13 cellular contexts compared by ENCODE assay signal in genomic region chr4:1981251-1982055, GRCh38. TPM values are rescaled to one million over a fixed set of nuclear protein-coding genes. Genes with fewer than 3 reads are reported as not detected.
DNase-seq lines count a peak whose midpoint lies in the region; ATAC-seq and TF ChIP-seq lines count a peak whose summit lies in the region.
"Had no signal": no experiment of that assay in that cellular context is flagged by ENCODE, and none has a peak within 500 bp of the region (broad histone marks: within the 10 kb centered on the region; RNA-seq: fewer than 3 reads in every experiment).

No MANE protein-coding gene starts in this region.

- H3K9me3 ChIP-seq in left ventricle myocardium inferior (replicated peaks) (no peaks in the 10 kb centered on the region), Panc1 (ENCODE audit: control insufficient read depth, insufficient read depth, low read depth, low read length) (no peaks in the 10 kb centered on the region), tibial artery (no peaks in the 10 kb centered on the region)
- H3K9me3 ChIP-seq: gastroesophageal sphincter had no signal

- H3K4me1 ChIP-seq in left ventricle myocardium inferior (peaks cover 25% of the 10 kb centered on the region), Panc1 (ENCODE audit: control insufficient read depth, insufficient read depth, low read length) (no peaks in the 10 kb centered on the region), tibial artery (peaks cover 0 to 5% (median 0%) of the 10 kb centered on the region in 4 donors)
- H3K4me1 ChIP-seq: gastroesophageal sphincter had no signal

- H3K27ac Mint-ChIP-seq in type B pancreatic cell: peak overlapping the region; percentile 36
- H3K27ac Mint-ChIP-seq: activated naive CD4-positive, alpha-beta T cell treated with anti-CD3 and anti-CD28 coated beads, Interleukin-2, amount 50 U/mL, for 24 hours had no signal

- CTCF ChIA-PET in Panc1 (lab: Charles Lee): no interaction called here

- no peak for ATAC-seq in Right ventricle myocardium superior (ENCODE audit: poor library complexity)
- ATAC-seq in Panc1: peak; percentile 49; the same call in 1 of the 2 replicates
- ATAC-seq in esophagus mucosa: peak; percentile 34
- ATAC-seq: gastroesophageal sphincter had no signal

- peak overlapping the region; percentile 33 for H3K27ac ChIP-seq in left ventricle myocardium inferior (replicated peaks)
- no peak overlapping the region for H3K27ac ChIP-seq in Panc1 (ENCODE audit: low read length)
- no peak overlapping the region for H3K27ac ChIP-seq in tibial artery
- H3K27ac ChIP-seq: gastroesophageal sphincter had no signal

- H3K4me3 ChIP-seq in left ventricle myocardium inferior (no peak overlapping the region), Panc1 (ENCODE audit: low read depth in 2 of 2, low read length in 2 of 2) (no peak overlapping the region), tibial artery (no peak overlapping the region)
- H3K4me3 ChIP-seq: gastroesophageal sphincter had no signal

- TF ChIP-seq CTCF in left ventricle myocardium inferior (IDR thresholded peaks at IDR 0.05; ENCODE audit: borderline replicate concordance) (no peak), Panc1 (IDR thresholded peaks at IDR 0.05) (no peak), type B pancreatic cell (conservative IDR thresholded peaks at IDR 0.05) (no peak), tibial artery (IDR thresholded peaks at IDR 0.05) (no peak)

- no peaks in the 10 kb centered on the region for H3K27me3 Mint-ChIP-seq in type B pancreatic cell
- H3K27me3 Mint-ChIP-seq: activated naive CD4-positive, alpha-beta T cell treated with anti-CD3 and anti-CD28 coated beads, Interleukin-2, amount 50 U/mL, for 24 hours; naive B cell had no signal

- POLR2A ChIA-PET in Panc1 (lab: Charles Lee): no interaction called here

- TSS peak; percentile 73 for BruUV-seq in Panc1 (replicated peaks; lab: Mats Ljungman, UMichigan)

- DNase-seq in left ventricle myocardium inferior: no peak
- no peak for DNase-seq in Right ventricle myocardium superior
- no peak for DNase-seq in Panc1 (ENCODE audit: low read depth, low spot score)
- peak; percentile 64 for DNase-seq in type B pancreatic cell (ENCODE audit: extremely low spot score, unreplicated experiment)
- no peak for DNase-seq in tibial artery
- DNase-seq in NCI-H2171 treated with DMSO at 0.1 percent for 48 hours (lab: John Stamatoyannopoulos, UW): no peak
- DNase-seq in NCI-H2081 (lab: John Stamatoyannopoulos, UW): no peak
- DNase-seq: GF-D8; naive B cell; stimulated activated CD4-positive, alpha-beta T cell treated with anti-CD3 and anti-CD28 coated beads, Interleukin-4, amount 100 ng/mL, for 1 hour had no signal

- no peaks in the 10 kb centered on the region for H3K9me3 Mint-ChIP-seq in type B pancreatic cell
- H3K9me3 Mint-ChIP-seq: activated naive CD4-positive, alpha-beta T cell treated with anti-CD3 and anti-CD28 coated beads, Interleukin-2, amount 50 U/mL, for 24 hours; naive B cell had no signal

- H3K36me3 ChIP-seq in left ventricle myocardium inferior: peaks cover 98% of the 10 kb centered on the region
- no peaks in the 10 kb centered on the region; the same call in 1 of the 2 replicates for H3K36me3 ChIP-seq in Panc1 (ENCODE audit: control insufficient read depth, insufficient read depth, low read length)
- H3K36me3 ChIP-seq in tibial artery: peaks cover 72 to 100% (median 93%) of the 10 kb centered on the region in 3 donors

- H3K4me3 Mint-ChIP-seq in type B pancreatic cell: no peak overlapping the region
- H3K4me3 Mint-ChIP-seq: activated naive CD4-positive, alpha-beta T cell treated with anti-CD3 and anti-CD28 coated beads, Interleukin-2, amount 50 U/mL, for 24 hours; naive B cell had no signal

- in situ Hi-C loops in Panc1 (cut with HindIII; ENCODE audit: low pct_unique_long_range_greater_than_20kb, low sequenced_read_pairs): no loop called here

- intact Hi-C loops in left ventricle myocardium inferior (cut with micrococcal nuclease) (no loop called here), Right ventricle myocardium superior (cut with DNase I) (no loop called here), Panc1 (cut with micrococcal nuclease; ENCODE audit: unreplicated experiment) (no loop called here), tibial artery (cut with DNase I; ENCODE audit: low total_unique reads) (no loop called here)

- peaks cover 10% of the 10 kb centered on the region for H3K36me3 Mint-ChIP-seq in type B pancreatic cell

- peaks cover 5% of the 10 kb centered on the region for H3K4me1 Mint-ChIP-seq in type B pancreatic cell (ENCODE audit: unreplicated experiment)
- H3K4me1 Mint-ChIP-seq: activated naive CD4-positive, alpha-beta T cell treated with anti-CD3 and anti-CD28 coated beads, Interleukin-2, amount 50 U/mL, for 24 hours; naive B cell had no signal

- H3K27me3 ChIP-seq in left ventricle myocardium inferior (ENCODE audit: low read depth): no peaks in the 10 kb centered on the region
- H3K27me3 ChIP-seq in Panc1 (ENCODE audit: control insufficient read depth, insufficient read depth, low read length): no peaks in the 10 kb centered on the region
- H3K27me3 ChIP-seq in tibial artery: no peaks in the 10 kb centered on the region
- H3K27me3 ChIP-seq: gastroesophageal sphincter had no signal

RNA-seq across cellular contexts. Expression of gene NELFA, which starts 27.3 kb away (rescaled TPM):
- total RNA-seq in left ventricle myocardium inferior: 10.2 TPM
- 10.4 TPM for total RNA-seq in Right ventricle myocardium superior
- total RNA-seq in Panc1 (2021; ENCODE audit: unreplicated experiment): 27.0 TPM
- 40.7 TPM for polyA plus RNA-seq in Panc1 (2012; ENCODE audit: insufficient read length)
- 25.8 TPM for total RNA-seq in esophagus mucosa
- 42.2 and 44.8 TPM in 2 replicates for total RNA-seq in type B pancreatic cell (ENCODE audit: low replicate concordance)
